ENCODE assay signal across 8 cellular contexts in genomic region chr16:69126801-69127200, GRCh38. TPM values are rescaled to one million over a fixed set of nuclear protein-coding genes. Genes with fewer than 3 reads are reported as not detected.
DNase-seq lines count a peak whose midpoint lies in the region; ATAC-seq and TF ChIP-seq lines count a peak whose summit lies in the region.
"Not testable (repeated sequence)": the region's sequence is repeated elsewhere in the genome, so short reads cannot be mapped to it uniquely, and the experiment has no call there.
"Had no signal": no experiment of that assay in that cellular context is flagged by ENCODE, and none has a peak within 500 bp of the region (broad histone marks: within the 10 kb centered on the region; RNA-seq: fewer than 3 reads in every experiment).

No MANE protein-coding gene starts in this region.

- H2AFZ ChIP-seq in GM23338, result not testable (repeated sequence)

- H3K27me3 Mint-ChIP-seq in GM23338 (ENCODE audit: insufficient read depth, low read depth, poor library complexity); activated T-cell treated with anti-CD3 and anti-CD28 coated beads, Interleukin-2, amount 50 U/mL, for 24 hours; activated naive CD8-positive, alpha-beta T cell treated with anti-CD3 and anti-CD28 coated beads for 36 hours; naive thymus-derived CD8-positive, alpha-beta T cell: not testable (repeated sequence)

- not testable (repeated sequence) for H3K4me3 Mint-ChIP-seq in GM23338; activated T-cell treated with anti-CD3 and anti-CD28 coated beads, Interleukin-2, amount 50 U/mL, for 24 hours; activated naive CD8-positive, alpha-beta T cell treated with anti-CD3 and anti-CD28 coated beads for 36 hours; naive thymus-derived CD8-positive, alpha-beta T cell

- H3K9me3 ChIP-seq in cardiac muscle cell (ENCODE audit: low read depth), result not testable (repeated sequence)

- H3K4me1 Mint-ChIP-seq in GM23338, result peaks cover 17% of the 10 kb centered on the region
- H3K4me1 Mint-ChIP-seq in activated T-cell treated with anti-CD3 and anti-CD28 coated beads, Interleukin-2, amount 50 U/mL, for 24 hours (ENCODE audit: low read depth), result peaks cover 53% of the 10 kb centered on the region
- H3K4me1 Mint-ChIP-seq in activated naive CD8-positive, alpha-beta T cell treated with anti-CD3 and anti-CD28 coated beads for 36 hours, result peaks cover 36% of the 10 kb centered on the region
- peaks cover 23 to 54% (median 50%) of the 10 kb centered on the region in 4 donors for H3K4me1 Mint-ChIP-seq in naive thymus-derived CD8-positive, alpha-beta T cell

- H3K79me2 ChIP-seq in GM23338 (replicated peaks; ENCODE audit: insufficient read depth), result peaks cover 79% of the 10 kb centered on the region

- not testable (repeated sequence) for H3K4me1 ChIP-seq in GM23338 (ENCODE audit: insufficient read depth); cardiac muscle cell (ENCODE audit: low read depth)

- intact Hi-C loops in posterior vena cava (cut with DNase I), result loop anchor here in 1 of 2 donors (10.0 kb wide), 1 partner anchor 602 kb away; no protein-coding TSS in a partner anchor

- not testable (repeated sequence) for ATAC-seq in GM23338; naive thymus-derived CD8-positive, alpha-beta T cell

- not testable (repeated sequence) for H3K9me3 Mint-ChIP-seq in GM23338; activated T-cell treated with anti-CD3 and anti-CD28 coated beads, Interleukin-2, amount 50 U/mL, for 24 hours; activated naive CD8-positive, alpha-beta T cell treated with anti-CD3 and anti-CD28 coated beads for 36 hours; naive thymus-derived CD8-positive, alpha-beta T cell

- H3K36me3 Mint-ChIP-seq in GM23338 (ENCODE audit: low read depth), result peaks cover 42% of the 10 kb centered on the region
- peaks cover 64% of the 10 kb centered on the region for H3K36me3 Mint-ChIP-seq in activated T-cell treated with anti-CD3 and anti-CD28 coated beads, Interleukin-2, amount 50 U/mL, for 24 hours (ENCODE audit: low read depth)
- H3K36me3 Mint-ChIP-seq in activated naive CD8-positive, alpha-beta T cell treated with anti-CD3 and anti-CD28 coated beads for 36 hours, result peaks cover 26% of the 10 kb centered on the region
- peaks cover 0 to 31% (median 4%) of the 10 kb centered on the region in 3 donors for H3K36me3 Mint-ChIP-seq in naive thymus-derived CD8-positive, alpha-beta T cell

- not testable (repeated sequence) for TF ChIP-seq CTCF in GM23338 (conservative IDR thresholded peaks at IDR 0.05; ENCODE audit: low read depth in 2 of 2); cardiac muscle cell (IDR thresholded peaks at IDR 0.05; ENCODE audit: low read depth, low read length)

- H3K36me3 ChIP-seq in GM23338 (ENCODE audit: insufficient read depth); cardiac muscle cell: not testable (repeated sequence)

- not testable (repeated sequence) for H3K27ac Mint-ChIP-seq in GM23338
- peak overlapping the region; percentile 24 for H3K27ac Mint-ChIP-seq in activated T-cell treated with anti-CD3 and anti-CD28 coated beads, Interleukin-2, amount 50 U/mL, for 24 hours
- H3K27ac Mint-ChIP-seq in activated naive CD8-positive, alpha-beta T cell treated with anti-CD3 and anti-CD28 coated beads for 36 hours, result peak overlapping the region; percentile 49
- H3K27ac Mint-ChIP-seq in naive thymus-derived CD8-positive, alpha-beta T cell, result peak overlapping the region in 7 of 10 donors; percentile 14 to 76 (median 66)

- not testable (repeated sequence) for H3K9me2 ChIP-seq in GM23338 (ENCODE audit: insufficient read depth)

- not testable (repeated sequence) for H3K4me3 ChIP-seq in GM23338, cardiac muscle cell

- H4K20me1 ChIP-seq in GM23338 (replicated peaks; ENCODE audit: insufficient read depth), result peaks cover 23% of the 10 kb centered on the region

- H3F3A ChIP-seq in GM23338 (replicated peaks; ENCODE audit: low read depth), result peaks cover 20% of the 10 kb centered on the region

- H3K4me2 ChIP-seq in GM23338, result not testable (repeated sequence)

- not testable (repeated sequence) for H3K27me3 ChIP-seq in GM23338 (ENCODE audit: insufficient read depth); cardiac muscle cell

- H3K27ac ChIP-seq in GM23338 (ENCODE audit: low read depth) (peak overlapping the region; percentile 1), cardiac muscle cell (peak overlapping the region; percentile 51)

- POLR2A ChIA-PET in naive thymus-derived CD8-positive, alpha-beta T cell (lab: Charles Lee), result interaction anchor here (0.6 kb wide), 1 partner anchor 90 kb away, joined by 4 read pairs; no protein-coding TSS in a partner anchor

- DNase-seq in GM23338 (ENCODE audit: low spot score); activated T-cell treated with anti-CD3 and anti-CD28 coated beads, Interleukin-2, amount 50 U/mL, for 24 hours; activated naive CD8-positive, alpha-beta T cell treated with anti-CD3 and anti-CD28 coated beads for 36 hours; cardiac muscle cell (ENCODE audit: low read depth in 1 of 2, low spot score in 1 of 2); naive thymus-derived CD8-positive, alpha-beta T cell: not testable (repeated sequence)
- DNase-seq in posterior vena cava (ENCODE audit: low spot score), result peak; percentile 58

RNA-seq across cellular contexts. Expression of gene CHTF8, which starts 5.6 kb away (rescaled TPM):
- 147 and 155 TPM in 2 replicates for total RNA-seq in GM23338 (2014; rRNA removed; shearing (Covaris generic))
- polyA plus RNA-seq in GM23338 (2016; fragmentation: Nextera tagmentation; extraction: Ambion mirVana) (24.4 and 25.5 TPM in 2 replicates), cardiac muscle cell (112 and 132 TPM in 2 replicates)
- 100 to 1,000 TPM; 135 to 141 TPM for total RNA-seq in activated naive CD8-positive, alpha-beta T cell treated with anti-CD3 and anti-CD28 coated beads for 36 hours
- total RNA-seq in cardiac muscle cell (74.8 and 94.6 TPM in 2 replicates), posterior vena cava (10 to 100 TPM; 55.0 to 67.0 TPM)
- 100 to 1,000 TPM; 126 to 137 TPM for total RNA-seq in naive thymus-derived CD8-positive, alpha-beta T cell
- 100 to 1,000 TPM; 165 to 192 (median 184) TPM for polyA plus RNA-seq in naive thymus-derived CD8-positive, alpha-beta T cell

RNA-seq across cellular contexts. Expression of gene UTP4, which starts 5.6 kb away (rescaled TPM):
- 66.6 and 76.7 TPM in 2 replicates for total RNA-seq in GM23338 (2014; rRNA removed; shearing (Covaris generic))
- polyA plus RNA-seq in GM23338 (2016; fragmentation: Nextera tagmentation; extraction: Ambion mirVana) (63.2 TPM in 2 replicates), cardiac muscle cell (47.6 and 51.6 TPM in 2 replicates)
- 100 to 1,000 TPM; 149 to 153 TPM for total RNA-seq in activated naive CD8-positive, alpha-beta T cell treated with anti-CD3 and anti-CD28 coated beads for 36 hours
- total RNA-seq in cardiac muscle cell (10.0 and 14.5 TPM in 2 replicates), posterior vena cava (10 to 100 TPM; 32.8 to 36.9 TPM)
- 10 to 100 TPM; 41.8 to 44.5 TPM for total RNA-seq in naive thymus-derived CD8-positive, alpha-beta T cell
- polyA plus RNA-seq in naive thymus-derived CD8-positive, alpha-beta T cell, result 10 to 100 TPM; 72.4 to 77.6 (median 72.8) TPM

RNA-seq across cellular contexts. Expression of gene HAS3, which starts 21.3 kb away (rescaled TPM):
- 54.9 and 56.7 TPM in 2 replicates for total RNA-seq in GM23338 (2014; rRNA removed; shearing (Covaris generic))
- polyA plus RNA-seq in GM23338 (2016; fragmentation: Nextera tagmentation; extraction: Ambion mirVana) (7.3 TPM in 2 replicates), cardiac muscle cell (0.62 TPM in 1 of 2 replicates, not detected in the other)
- under 1 TPM; 0.33 to 0.74 TPM for total RNA-seq in activated naive CD8-positive, alpha-beta T cell treated with anti-CD3 and anti-CD28 coated beads for 36 hours
- total RNA-seq in cardiac muscle cell (0.03 and 0.46 TPM in 2 replicates), posterior vena cava (1 to 10 TPM in 1 of 2 donors, under 1 TPM in 1; 0.88 to 1.3 TPM)
- 1 to 10 TPM; 3.4 to 4.0 TPM for total RNA-seq in naive thymus-derived CD8-positive, alpha-beta T cell
- under 1 TPM; 0.07 to 0.55 (median 0.11) TPM for polyA plus RNA-seq in naive thymus-derived CD8-positive, alpha-beta T cell
- total RNA-seq: H4 had no signal
- polyA plus RNA-seq: CD14-positive monocyte had no signal

Comparison
In these comparisons a context has a peak if more than half of its experiments do, and no peak if none do; other contexts are left out.
1. RNA of gene HAS3, which starts 21.3 kb away (total RNA-seq): 54.9 to 56.7 TPM in GM23338; 3.4 to 4.0 TPM in naive thymus-derived CD8-positive, alpha-beta T cell, 0.88 to 1.3 TPM in posterior vena cava, 0.33 to 0.74 TPM in activated naive CD8-positive, alpha-beta T cell treated with anti-CD3 and anti-CD28 coated beads for 36 hours and 0.03 to 0.46 TPM in cardiac muscle cell; every median in the first group is over 10 times any median in the second.